8 cellular contexts compared by ENCODE assay signal in the genomic region with DNA sequence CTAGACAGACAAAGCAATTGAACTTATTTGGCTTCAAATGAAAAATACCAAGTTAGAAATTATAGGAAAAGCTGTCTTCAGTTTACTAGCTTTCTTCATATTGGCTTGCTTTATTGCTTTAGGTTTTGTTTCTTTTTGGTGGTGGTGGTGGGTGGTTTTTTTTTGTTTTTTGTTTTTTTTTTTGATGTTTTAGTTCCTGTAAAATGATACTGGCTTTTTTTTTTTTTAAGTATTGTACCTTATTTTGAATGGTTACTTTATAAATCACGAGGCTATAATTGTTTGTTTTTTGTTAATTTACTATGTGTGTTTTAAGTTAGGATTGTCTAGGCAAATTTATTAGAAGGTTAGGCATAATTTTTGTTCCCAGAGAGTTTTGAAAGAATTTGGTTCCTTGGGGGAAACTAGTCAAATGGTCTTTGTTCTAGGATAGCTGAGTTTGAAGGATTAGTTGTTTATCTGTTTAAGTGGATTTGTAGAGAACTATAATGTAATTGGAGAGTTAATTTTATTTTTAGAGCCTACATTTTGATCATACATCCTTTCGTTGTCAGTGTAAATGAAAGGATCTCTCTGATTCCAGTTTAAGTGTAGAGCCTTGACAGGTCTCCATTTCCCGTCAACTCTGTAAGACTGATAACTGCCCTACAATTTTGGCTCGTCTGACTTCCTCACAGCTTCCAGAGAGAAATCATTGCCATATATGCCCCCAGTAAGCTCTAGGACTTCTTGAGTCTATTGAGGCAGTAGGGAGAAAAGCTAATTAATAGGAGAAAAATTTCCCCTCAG. TPM values are rescaled to one million over a fixed set of nuclear protein-coding genes. Genes with fewer than 3 reads are reported as not detected.
DNase-seq lines count a peak whose midpoint lies in the region; ATAC-seq, FAIRE-seq and TF ChIP-seq lines count a peak whose summit lies in the region.

No MANE protein-coding gene starts in this region.

- ATAC-seq in gastrocnemius medialis (no peak), GM19023 (IDR thresholded peaks at IDR 0.05; ENCODE audit: unreplicated experiment) (no peak)

- no peak for TF ChIP-seq POLR2A in gastrocnemius medialis (IDR thresholded peaks at IDR 0.05)

- FAIRE-seq in GM18507 (lab: Jason Lieb, UNC) (peak; percentile 35), RCC 7860 (lab: Jason Lieb, UNC) (peak; percentile 57)

- DNase-seq in GM18507 (ENCODE audit: extremely low spot score, insufficient read length, low read depth) (no peak), RCC 7860 (ENCODE audit: low spot score) (no peak), epithelial cell of proximal tubule (ENCODE audit: low read depth) (no peak), gastrocnemius medialis (no peak), HCEC 1CT (no peak), kidney glomerular epithelial cell (lab: John Stamatoyannopoulos, UW) (no peak)
- no peak for DNase-seq in stimulated activated CD8-positive, alpha-beta memory T cell treated with anti-CD3 and anti-CD28 coated beads, Interleukin-4, amount 100 ng/mL, for 48 hours

- no peaks in the 10 kb centered on the region for H3K9me3 ChIP-seq in gastrocnemius medialis

- intact Hi-C loops in gastrocnemius medialis (cut with DNase I; ENCODE audit: low total_unique reads) = no loop called here

- in situ Hi-C loops in gastrocnemius medialis (cut with MboI; ENCODE audit: low sequenced_read_pairs in 4 of 4) = loop anchor here in 2 of 4 donors (5.0 to 25.0 kb wide), 2 partner anchors 35 to 1095 kb away; partner anchors contain the start of gene SYPL1 (in 1 of the 2)

- H3K4me3 ChIP-seq in epithelial cell of proximal tubule (ENCODE audit: low read depth, low read length) = peak overlapping the region; percentile 90
- peak overlapping the region; percentile 81 to 98 (median 92) for H3K4me3 ChIP-seq in gastrocnemius medialis

- peak overlapping the region in 1 of 4 donors; percentile 100 for H3K27ac ChIP-seq in gastrocnemius medialis

- no peak for TF ChIP-seq CTCF in epithelial cell of proximal tubule (conservative IDR thresholded peaks at IDR 0.05; ENCODE audit: low read depth, low read length)
- no peak for TF ChIP-seq CTCF in gastrocnemius medialis (IDR thresholded peaks at IDR 0.05 in 4 of 5, conservative IDR thresholded peaks at IDR 0.05 in 1 of 5)

- H3K4me1 ChIP-seq in gastrocnemius medialis = peaks cover 63 to 67% of the 10 kb centered on the region in 2 donors

- no peaks in the 10 kb centered on the region for H3K27me3 ChIP-seq in gastrocnemius medialis

- no peaks in the 10 kb centered on the region for H3K36me3 ChIP-seq in gastrocnemius medialis

RNA-seq across cellular contexts. Expression of gene KMT2E, which starts 3.5 kb away (rescaled TPM):
- total RNA-seq in epithelial cell of proximal tubule = 19.8 and 46.4 TPM in 2 replicates
- total RNA-seq in gastrocnemius medialis = 10 to 100 TPM; 29.7 to 72.1 (median 38.0) TPM
